ENCODE assay signal across 1 cellular context in the genomic region with DNA sequence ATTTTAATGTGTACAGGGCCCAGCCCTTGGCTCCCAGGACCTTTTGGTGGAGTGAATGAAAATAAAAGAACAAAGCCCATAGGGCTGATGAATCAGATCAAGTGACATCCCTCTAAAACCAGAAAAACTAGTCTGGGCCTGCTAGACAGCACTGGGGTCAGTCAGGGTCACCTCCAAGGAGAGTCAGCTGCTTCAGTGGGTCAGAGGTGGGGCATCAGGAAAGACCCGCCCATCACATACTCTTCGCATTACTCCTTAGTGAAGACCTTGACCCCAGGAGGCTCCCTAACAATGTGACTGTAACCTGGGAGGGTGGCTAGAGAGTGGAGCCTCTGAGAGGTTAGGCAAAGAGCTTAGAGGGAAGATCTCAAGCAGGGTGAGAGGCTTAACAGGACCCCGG.
TF ChIP-seq lines count a peak whose summit lies in the region.

No MANE protein-coding gene starts in this region.

TF ChIP-seq in HEK293T, 16 proteins besides CTCF, POLR2A, EP300 and RAD21 (continued from another document):
- no peak for TF ChIP-seq PKNOX1 (IDR thresholded peaks at IDR 0.05)
- no peak for TF ChIP-seq FOXM1 (IDR thresholded peaks at IDR 0.05; ENCODE audit: borderline replicate concordance)
- no peak for TF ChIP-seq ARNT (IDR thresholded peaks at IDR 0.05)
- no peak for TF ChIP-seq CTBP1 (IDR thresholded peaks at IDR 0.05; ENCODE audit: borderline replicate concordance)
- no peak for TF ChIP-seq HDGF (IDR thresholded peaks at IDR 0.05; ENCODE audit: borderline replicate concordance)
- no peak for TF ChIP-seq LEF1 (IDR thresholded peaks at IDR 0.05; ENCODE audit: borderline replicate concordance)
